8 cellular contexts compared by ENCODE assay signal in the genomic region with DNA sequence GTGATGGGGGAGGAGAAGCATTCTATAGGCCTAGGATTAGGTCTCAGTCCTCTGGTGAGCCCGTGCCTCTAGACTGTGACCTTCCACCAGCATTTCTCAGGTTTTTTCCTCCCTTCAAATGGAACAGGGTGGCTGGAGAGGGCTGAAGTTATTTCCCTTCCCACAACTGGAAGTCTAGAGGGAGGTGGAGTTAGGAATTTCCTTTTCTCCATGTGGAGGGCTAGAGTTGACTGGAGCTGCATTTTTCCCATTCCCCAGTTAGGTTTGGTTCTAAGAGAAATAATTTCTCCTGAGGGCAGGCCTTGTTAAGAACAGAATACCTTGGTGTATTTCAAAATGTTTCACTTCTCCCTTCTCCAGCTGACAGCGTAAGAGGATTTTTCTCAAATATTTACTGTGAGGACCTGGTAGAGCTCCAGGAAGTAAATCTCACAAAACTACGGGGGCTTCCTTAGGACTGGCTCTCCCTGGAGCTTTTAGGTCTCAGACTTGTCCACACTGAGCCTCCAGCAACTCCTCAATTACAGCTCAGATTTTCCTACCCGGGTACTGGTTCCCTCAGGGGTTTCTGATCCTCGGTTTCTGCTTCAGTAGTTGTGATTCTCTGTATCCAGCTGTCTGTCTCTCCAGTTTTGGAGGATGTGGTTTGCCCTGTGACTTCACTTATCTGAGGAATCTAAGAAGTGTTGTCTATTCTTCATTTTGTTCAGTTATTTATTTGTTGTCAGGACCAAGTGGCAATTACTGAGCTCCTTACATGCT. TPM values are rescaled to one million over a fixed set of nuclear protein-coding genes. Genes with fewer than 3 reads are reported as not detected.
DNase-seq lines count a peak whose midpoint lies in the region; FAIRE-seq and TF ChIP-seq lines count a peak whose summit lies in the region.

No MANE protein-coding gene starts in this region.

- H3K27me3 ChIP-seq in CD4-positive, alpha-beta memory T cell (ENCODE audit: insufficient read depth, low read length): no peaks in the 10 kb centered on the region
- H3K27me3 ChIP-seq in MG63: no peaks in the 10 kb centered on the region

- H3K27ac Mint-ChIP-seq in CD4-positive, alpha-beta memory T cell: peak overlapping the region in 6 of 7 donors; percentile 2 to 87 (median 53)

- TF ChIP-seq CTCF in kidney (IDR thresholded peaks at IDR 0.05; ENCODE audit: borderline replicate concordance, extremely low read depth, insufficient read depth): no peak

- peak; percentile 10 to 60 (median 19) for DNase-seq in CD4-positive, alpha-beta memory T cell
- DNase-seq in HTR-8/SVneo (ENCODE audit: insufficient read length, low spot score) (peak; percentile 32), amniotic epithelial cell (ENCODE audit: low read depth) (peak; percentile 58), kidney (no peak), globus pallidus (ENCODE audit: low spot score) (no peak), NCI-H2107 (lab: John Stamatoyannopoulos, UW) (no peak), NCI-H2029 (lab: John Stamatoyannopoulos, UW) (no peak), MG63 (no peak)

- H3K27me3 Mint-ChIP-seq in CD4-positive, alpha-beta memory T cell: no peaks in the 10 kb centered on the region

- H3K9ac ChIP-seq in kidney (ENCODE audit: low read length in 2 of 2): peak overlapping the region in 1 of 2 donors; percentile 1

- CTCF ChIA-PET in CD4-positive, alpha-beta memory T cell (lab: Charles Lee; ENCODE audit: partially characterized antibody): interaction anchor here (1.3 kb wide), 1 partner anchor 114 kb away, joined by 4 read pairs; no protein-coding TSS in a partner anchor

- no peaks in the 10 kb centered on the region for H3K9me3 ChIP-seq in CD4-positive, alpha-beta memory T cell (ENCODE audit: control insufficient read depth in 1 of 2, low read length in 2 of 2)
- no peaks in the 10 kb centered on the region for H3K9me3 ChIP-seq in kidney (ENCODE audit: control insufficient read depth in 1 of 2, low read length in 2 of 2)
- H3K9me3 ChIP-seq in MG63: peaks cover 24% of the 10 kb centered on the region

- H3K4me3 Mint-ChIP-seq in CD4-positive, alpha-beta memory T cell: peak overlapping the region; percentile 7 to 76 (median 34)

- no peak for FAIRE-seq in HTR-8/SVneo (lab: Jason Lieb, UNC)
- FAIRE-seq in kidney (lab: Jason Lieb, UNC): no peak

- no peak overlapping the region for H3K4me3 ChIP-seq in CD4-positive, alpha-beta memory T cell (ENCODE audit: low read length in 2 of 2)
- H3K4me3 ChIP-seq in kidney (ENCODE audit: low read length in 2 of 2) (no peak overlapping the region), MG63 (no peak overlapping the region)

- POLR2A ChIA-PET in CD4-positive, alpha-beta memory T cell (lab: Charles Lee; ENCODE audit: partially characterized antibody): interaction anchor here (0.9 to 1.8 kb wide), 5 partner anchors 10 to 247 kb away, joined by 3 to 12 read pairs (median 3); no protein-coding TSS in a partner anchor

- H3K36me3 Mint-ChIP-seq in CD4-positive, alpha-beta memory T cell: peaks cover 8% of the 10 kb centered on the region in 2 donors

- peaks cover 51% of the 10 kb centered on the region for H3K4me1 ChIP-seq in CD4-positive, alpha-beta memory T cell (ENCODE audit: insufficient read depth, low read length)
- H3K4me1 ChIP-seq in kidney (ENCODE audit: control insufficient read depth in 1 of 2, insufficient read depth in 1 of 2, low read depth in 1 of 2, low read length in 2 of 2): peaks cover 2 to 10% of the 10 kb centered on the region in 2 donors

- peaks cover 53 to 79% (median 65%) of the 10 kb centered on the region in 4 donors for H3K4me1 Mint-ChIP-seq in CD4-positive, alpha-beta memory T cell

- no peaks in the 10 kb centered on the region for H3K36me3 ChIP-seq in CD4-positive, alpha-beta memory T cell (ENCODE audit: insufficient read depth, low read length)
- H3K36me3 ChIP-seq in kidney (ENCODE audit: control insufficient read depth in 1 of 2, insufficient read depth in 2 of 2, low read length in 2 of 2) (no peaks in the 10 kb centered on the region), MG63 (peaks cover 23% of the 10 kb centered on the region)

- intact Hi-C loops in CD4-positive, alpha-beta memory T cell (cut with micrococcal nuclease): no loop called here
- intact Hi-C loops in kidney (cut with DNase I): no loop called here

- no peak overlapping the region for H3K27ac ChIP-seq in CD4-positive, alpha-beta memory T cell (ENCODE audit: low read depth, low read length)
- H3K27ac ChIP-seq in kidney (ENCODE audit: low read depth in 2 of 2, low read length in 2 of 2): peak overlapping the region; percentile 43 to 49

- H3K9me3 Mint-ChIP-seq in CD4-positive, alpha-beta memory T cell: peaks cover 0 to 3% (median 0%) of the 10 kb centered on the region in 8 donors

RNA-seq across cellular contexts. Expression of a gene that starts 6.0 kb away (rescaled TPM):
- 10 to 100 TPM; 17.4 to 20.1 TPM for total RNA-seq in CD4-positive, alpha-beta memory T cell
- 10 to 100 TPM; 15.3 to 23.8 TPM for polyA plus RNA-seq in CD4-positive, alpha-beta memory T cell
- 34.6 TPM for total RNA-seq in kidney
- polyA plus RNA-seq in kidney (ENCODE audit: insufficient read depth, low read depth, low replicate concordance): 12.7 TPM
- 18.5 and 61.6 TPM in 2 replicates for total RNA-seq in MG63 (2014; rRNA removed; shearing (Covaris generic); ENCODE audit: low replicate concordance)

RNA-seq across cellular contexts. Expression of a gene that starts 49.4 kb away (rescaled TPM):
- total RNA-seq in CD4-positive, alpha-beta memory T cell: 100 to 1,000 TPM; 113 to 115 TPM
- 10 to 100 TPM; 22.8 to 55.6 TPM for polyA plus RNA-seq in CD4-positive, alpha-beta memory T cell
- 92.9 TPM for total RNA-seq in kidney
- polyA plus RNA-seq in kidney (ENCODE audit: insufficient read depth, low read depth, low replicate concordance): 18.9 TPM
- total RNA-seq in MG63 (2014; rRNA removed; shearing (Covaris generic); ENCODE audit: low replicate concordance): 14.1 and 72.5 TPM in 2 replicates

Comparison
In these comparisons a context has a peak if more than half of its experiments do, and no peak if none do; other contexts are left out.
1. DNase-seq: peak in CD4-positive, alpha-beta memory T cell (5 of 5), HTR-8/SVneo (single experiment) and amniotic epithelial cell (single experiment); none in kidney (single experiment), globus pallidus (single experiment), NCI-H2107 (single experiment), NCI-H2029 (single experiment) and MG63 (single experiment).